Comparison of ENCODE assay signal across 19 cellular contexts in the genomic region with DNA sequence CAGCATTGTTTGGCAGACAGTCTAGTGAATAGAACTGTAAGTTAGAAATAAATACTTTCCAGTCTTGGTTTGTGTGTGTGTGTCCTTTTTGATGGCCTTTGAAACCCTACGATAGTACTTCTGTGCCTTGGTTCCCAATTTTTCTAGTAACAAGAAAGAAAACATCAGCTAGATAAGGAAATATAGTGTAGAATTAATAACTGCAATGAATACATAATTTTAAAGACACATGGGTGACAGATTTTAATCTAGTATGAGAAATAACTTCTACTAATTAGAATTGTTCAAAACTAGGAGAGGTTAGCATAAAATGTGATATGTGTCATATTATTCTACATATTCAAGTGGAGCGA. TPM values are rescaled to one million over a fixed set of nuclear protein-coding genes. Genes with fewer than 3 reads are reported as not detected.
DNase-seq lines count a peak whose midpoint lies in the region; ATAC-seq and TF ChIP-seq lines count a peak whose summit lies in the region.
"Had no signal": no experiment of that assay in that cellular context is flagged by ENCODE, and none has a peak within 500 bp of the region (broad histone marks: within the 10 kb centered on the region; RNA-seq: fewer than 3 reads in every experiment).

No MANE protein-coding gene starts in this region.

- H3K18ac ChIP-seq in mesenchymal stem cell (ENCODE audit: low read depth in 1 of 2, low read length in 2 of 2), result no peak overlapping the region

- H2AFZ ChIP-seq in PC-3 (ENCODE audit: low read length), result peak overlapping the region; percentile 33
- no peak overlapping the region for H2AFZ ChIP-seq in mesenchymal stem cell (ENCODE audit: low read depth, low read length)
- H2AFZ ChIP-seq: GM23248 had no signal

- DNase-seq in PC-3 (no peak), mesenchymal stem cell (no peak), aorta (no peak), NCI-H1092 treated with DMSO at 0.1 percent for 48 hours (lab: John Stamatoyannopoulos, UW) (no peak), left colon (no peak), hypothalamus (lab: John Stamatoyannopoulos, UW) (no peak)
- no peak for DNase-seq in central memory CD8-positive, alpha-beta T cell (ENCODE audit: low spot score in 2 of 2)
- no peak for DNase-seq in stimulated activated effector memory CD8-positive, alpha-beta T cell treated with anti-CD3 and anti-CD28 coated beads, Interleukin-12 subunit alpha, Interleukin-12 subunit beta, amount 100 ng/mL, for 72 hours (ENCODE audit: low spot score in 2 of 2)
- DNase-seq: activated CD8-positive, alpha-beta memory T cell treated with anti-CD3 and anti-CD28 coated beads, Interleukin-2, amount 50 U/mL, for 48 hours; activated naive CD4-positive, alpha-beta T cell treated with anti-CD3 and anti-CD28 coated beads, Interleukin-2, amount 10 ng/mL, durations not matched to agents 7 days and 5 days; C1 segment of cervical spinal cord; DMS79 treated with DMSO at 0.1 percent for 48 hours; MM.1S; NCI-H2171 treated with DMSO at 0.1 percent for 48 hours; stimulated activated naive B cell treated with anti-CD40 and anti-IgM and Interleukin-4, amounts not matched to agents 10 μg/mL and 1 μg/mL and 100 μg/mL, for 72 hours had no signal

- POLR2A ChIA-PET in PC-3 (lab: Charles Lee; ENCODE audit: unreplicated experiment), result interaction anchor here (1.0 to 1.4 kb wide), 2 partner anchors 69 to 71 kb away, joined by 5 to 8 read pairs; no protein-coding TSS in a partner anchor

- no peak for TF ChIP-seq CTCF in PC-3 (conservative IDR thresholded peaks at IDR 0.05; ENCODE audit: low read depth, low read length)

- ATAC-seq in PC-3 (no peak), aorta (ENCODE audit: low FRiP score) (no peak), left colon (no peak)
- peak; percentile 7 for ATAC-seq in central memory CD8-positive, alpha-beta T cell (replicated peaks; ENCODE audit: extremely low read depth, poor library complexity, severe bottlenecking)
- no peak for ATAC-seq in stimulated activated effector memory CD8-positive, alpha-beta T cell treated with anti-CD3 and anti-CD28 coated beads, Interleukin-12 subunit alpha, Interleukin-12 subunit beta, amount 100 ng/mL, for 72 hours

- no peaks in the 10 kb centered on the region for H3K79me2 ChIP-seq in PC-3 (ENCODE audit: low read length)

- no peaks in the 10 kb centered on the region for H3K9me2 ChIP-seq in PC-3 (replicated peaks; ENCODE audit: low read length)

- H3K14ac ChIP-seq in mesenchymal stem cell (ENCODE audit: low read length in 2 of 2), result no peak overlapping the region

- peaks cover 43% of the 10 kb centered on the region for H3K4me1 Mint-ChIP-seq in central memory CD8-positive, alpha-beta T cell
- H3K4me1 Mint-ChIP-seq in stimulated activated effector memory CD8-positive, alpha-beta T cell treated with anti-CD3 and anti-CD28 coated beads, Interleukin-12 subunit alpha, Interleukin-12 subunit beta, amount 100 ng/mL, for 72 hours, result peaks cover 36% of the 10 kb centered on the region

- BruUV-seq in PC-3 (replicated peaks; lab: Mats Ljungman, UMichigan), result TSS peak; percentile 98

- no peaks in the 10 kb centered on the region for H3K79me1 ChIP-seq in mesenchymal stem cell (replicated peaks; ENCODE audit: low read length, poor library complexity, severe bottlenecking)

- H4K20me1 ChIP-seq in PC-3 (ENCODE audit: low read length), result no peaks in the 10 kb centered on the region

- H2BK120ac ChIP-seq in mesenchymal stem cell (ENCODE audit: low read depth, low read length), result no peak overlapping the region

- H3K27me3 ChIP-seq in PC-3 (ENCODE audit: low read length) (no peaks in the 10 kb centered on the region), mesenchymal stem cell (ENCODE audit: control insufficient read depth in 1 of 2, insufficient read depth in 1 of 2, low read length in 2 of 2) (no peaks in the 10 kb centered on the region), aorta (ENCODE audit: control insufficient read depth in 1 of 2, insufficient read depth in 2 of 2, low read length in 1 of 2) (no peaks in the 10 kb centered on the region)
- H3K27me3 ChIP-seq: brain microvascular endothelial cell had no signal

- H3K27ac ChIP-seq in PC-3 (ENCODE audit: low read length) (peak overlapping the region; percentile 97), mesenchymal stem cell (ENCODE audit: low read length, poor library complexity, severe bottlenecking) (no peak overlapping the region), aorta (ENCODE audit: low read depth in 1 of 2, low read length in 2 of 2) (no peak overlapping the region)
- H3K27ac ChIP-seq: brain microvascular endothelial cell, GM23248 had no signal

- H3K36me3 Mint-ChIP-seq in central memory CD8-positive, alpha-beta T cell (ENCODE audit: insufficient read depth), result no peaks in the 10 kb centered on the region
- H3K36me3 Mint-ChIP-seq in stimulated activated effector memory CD8-positive, alpha-beta T cell treated with anti-CD3 and anti-CD28 coated beads, Interleukin-12 subunit alpha, Interleukin-12 subunit beta, amount 100 ng/mL, for 72 hours, result no peaks in the 10 kb centered on the region
- H3K36me3 Mint-ChIP-seq: activated naive CD4-positive, alpha-beta T cell treated with anti-CD3 and anti-CD28 coated beads, Interleukin-2, amount 10 ng/mL, durations not matched to agents 7 days and 5 days; naive thymus-derived CD8-positive, alpha-beta T cell had no signal

- H3K36me3 ChIP-seq in PC-3 (ENCODE audit: low read depth, low read length), result no peaks in the 10 kb centered on the region
- no peaks in the 10 kb centered on the region for H3K36me3 ChIP-seq in mesenchymal stem cell (ENCODE audit: control insufficient read depth in 1 of 2, insufficient read depth in 2 of 2, low read depth in 1 of 2, low read length in 2 of 2)
- H3K36me3 ChIP-seq in aorta (ENCODE audit: control insufficient read depth in 1 of 2, insufficient read depth in 2 of 2, low read length in 1 of 2), result no peaks in the 10 kb centered on the region
- H3K36me3 ChIP-seq: brain microvascular endothelial cell had no signal

- peaks cover 4% of the 10 kb centered on the region for H3F3A ChIP-seq in PC-3 (ENCODE audit: low read length, unreplicated experiment)

- no peak overlapping the region for H4K91ac ChIP-seq in mesenchymal stem cell (ENCODE audit: low read length)

- H3K23ac ChIP-seq in mesenchymal stem cell (ENCODE audit: low read length in 2 of 2), result no peak overlapping the region

- CTCF ChIA-PET in PC-3 (lab: Charles Lee), result no interaction called here

- no peak overlapping the region for H2BK5ac ChIP-seq in mesenchymal stem cell (ENCODE audit: low read depth, low read length, poor library complexity, severe bottlenecking)

- H3K27ac Mint-ChIP-seq in central memory CD8-positive, alpha-beta T cell (ENCODE audit: low read depth), result no peak overlapping the region
- peak overlapping the region; percentile 26 for H3K27ac Mint-ChIP-seq in stimulated activated effector memory CD8-positive, alpha-beta T cell treated with anti-CD3 and anti-CD28 coated beads, Interleukin-12 subunit alpha, Interleukin-12 subunit beta, amount 100 ng/mL, for 72 hours

- H3K4me3 ChIP-seq in PC-3 (ENCODE audit: low read length) (peak overlapping the region; percentile 20; the same call in 1 of the 2 replicates), mesenchymal stem cell (ENCODE audit: insufficient read depth in 1 of 2, low read depth in 1 of 2, low read length in 2 of 2) (no peak overlapping the region), aorta (ENCODE audit: low read length in 2 of 2) (no peak overlapping the region)
- H3K4me3 ChIP-seq: GM23248 had no signal

- H2AK5ac ChIP-seq in mesenchymal stem cell (ENCODE audit: low read length, severe bottlenecking), result no peak overlapping the region

- no peak overlapping the region for H2BK12ac ChIP-seq in mesenchymal stem cell (ENCODE audit: low read length in 2 of 2)

- H3K9ac ChIP-seq in PC-3 (ENCODE audit: low read length), result peak overlapping the region; percentile 85
- peak overlapping the region; percentile 62 for H3K9ac ChIP-seq in mesenchymal stem cell (ENCODE audit: low read length)
- H3K9ac ChIP-seq: GM23248 had no signal

- H4K8ac ChIP-seq in mesenchymal stem cell (ENCODE audit: low read length), result no peak overlapping the region

- no peaks in the 10 kb centered on the region for H3K27me3 Mint-ChIP-seq in central memory CD8-positive, alpha-beta T cell
- H3K27me3 Mint-ChIP-seq: activated naive CD4-positive, alpha-beta T cell treated with anti-CD3 and anti-CD28 coated beads, Interleukin-2, amount 10 ng/mL, durations not matched to agents 7 days and 5 days; naive thymus-derived CD8-positive, alpha-beta T cell; stimulated activated naive B cell treated with anti-CD40 and anti-IgM and Interleukin-4, amounts not matched to agents 10 μg/mL and 1 μg/mL and 100 μg/mL, for 72 hours had no signal

- no peak overlapping the region for H3K4ac ChIP-seq in mesenchymal stem cell (ENCODE audit: low read depth in 1 of 2, low read length in 2 of 2)

- H3K9me3 Mint-ChIP-seq in central memory CD8-positive, alpha-beta T cell, result no peaks in the 10 kb centered on the region
- no peaks in the 10 kb centered on the region for H3K9me3 Mint-ChIP-seq in stimulated activated effector memory CD8-positive, alpha-beta T cell treated with anti-CD3 and anti-CD28 coated beads, Interleukin-12 subunit alpha, Interleukin-12 subunit beta, amount 100 ng/mL, for 72 hours
- H3K9me3 Mint-ChIP-seq: activated naive CD4-positive, alpha-beta T cell treated with anti-CD3 and anti-CD28 coated beads, Interleukin-2, amount 10 ng/mL, durations not matched to agents 7 days and 5 days; naive thymus-derived CD8-positive, alpha-beta T cell; T-helper 2 cell treated with Interferon-gamma antibody and Interleukin-4, amounts not matched to agents 5 μg/mL and 100 μg/mL, for 36 hours had no signal

- no peak overlapping the region for H3K4me3 Mint-ChIP-seq in central memory CD8-positive, alpha-beta T cell
- H3K4me3 Mint-ChIP-seq in stimulated activated effector memory CD8-positive, alpha-beta T cell treated with anti-CD3 and anti-CD28 coated beads, Interleukin-12 subunit alpha, Interleukin-12 subunit beta, amount 100 ng/mL, for 72 hours, result no peak overlapping the region
- H3K4me3 Mint-ChIP-seq: activated naive CD4-positive, alpha-beta T cell treated with anti-CD3 and anti-CD28 coated beads, Interleukin-2, amount 10 ng/mL, durations not matched to agents 7 days and 5 days had no signal

- no CpG with 5 or more reads among the region's 2 CpGs for WGBS in mesenchymal stem cell
- 48 to 50% methylated on average over 2 of the region's 2 CpGs for WGBS in aorta, 2 donors

- H3K4me1 ChIP-seq in PC-3 (ENCODE audit: insufficient read depth, low read length) (peaks cover 41% of the 10 kb centered on the region), mesenchymal stem cell (ENCODE audit: control insufficient read depth, insufficient read depth, low read depth, low read length) (peaks cover 1% of the 10 kb centered on the region), aorta (ENCODE audit: control insufficient read depth in 1 of 2, insufficient read depth in 2 of 2, low read length in 2 of 2) (no peaks in the 10 kb centered on the region)

- H3K4me2 ChIP-seq in PC-3 (ENCODE audit: low read length) (peak overlapping the region; percentile 73), mesenchymal stem cell (ENCODE audit: low read length, poor library complexity, severe bottlenecking) (no peak overlapping the region)

- H2BK15ac ChIP-seq in mesenchymal stem cell (ENCODE audit: low read depth, poor library complexity, severe bottlenecking), result no peak overlapping the region

- H3K9me3 ChIP-seq in PC-3 (ENCODE audit: low read length) (no peaks in the 10 kb centered on the region), mesenchymal stem cell (ENCODE audit: control insufficient read depth, low read length) (no peaks in the 10 kb centered on the region), aorta (ENCODE audit: control insufficient read depth, low read length) (no peaks in the 10 kb centered on the region)

- intact Hi-C loops in PC-3 (cut with micrococcal nuclease), result loop anchor here (2.0 kb wide), 2 partner anchors 28 to 110 kb away; no protein-coding TSS in a partner anchor
- intact Hi-C loops in aorta (cut with DNase I), result no loop called here
- intact Hi-C loops in left colon (cut with DNase I, micrococcal nuclease), result no loop called here

RNA-seq across cellular contexts. Expression of gene NEMP2, which starts 44.5 kb away (rescaled TPM):
- total RNA-seq in PC-3 (2014; rRNA removed), result 2.5 and 3.8 TPM in 2 replicates
- polyA plus RNA-seq in mesenchymal stem cell (2013, experiment 1 of 2), result 1.2 TPM
- polyA plus RNA-seq in mesenchymal stem cell (2013, experiment 2 of 2), result 1.1 TPM
- total RNA-seq in aorta, result 1 to 10 TPM; 8.0 to 8.6 TPM
- polyA plus RNA-seq in aorta, result 1 to 10 TPM in 1 of 2 donors, under 1 TPM in 1; 0.88 to 3.1 TPM
- total RNA-seq in left colon, result 1 to 10 TPM; 2.6 to 3.1 TPM
